In genomic region chr6:135382182-135382628, GRCh38 we compare ENCODE assay signal across 14 cellular contexts.
A peak's percentile ranks its signal among the peaks of the same experiment; 100 is the strongest.
DNase-seq lines count a peak whose midpoint lies in the region; ATAC-seq, FAIRE-seq and TF ChIP-seq lines count a peak whose summit lies in the region.
"Had no signal": no experiment of that assay in that cellular context is flagged by ENCODE, and none has a peak within 500 bp of the region (broad histone marks: within the 10 kb centered on the region; RNA-seq: fewer than 3 reads in every experiment).

No MANE protein-coding gene starts in this region.

- H3K27ac Mint-ChIP-seq in activated T-helper 17 cell treated with anti-CD3 and anti-CD28 coated beads, Interleukin-2, amount 50 U/mL, for 72 hours: no peak overlapping the region
- H3K27ac Mint-ChIP-seq: activated CD4-positive, alpha-beta memory T cell treated with anti-CD3 and anti-CD28 coated beads, Interleukin-2, amount 10 ng/mL, durations not matched to agents 7 days and 5 days; endodermal cell had no signal

- no peak overlapping the region for H3K4me3 Mint-ChIP-seq in activated T-helper 17 cell treated with anti-CD3 and anti-CD28 coated beads, Interleukin-2, amount 50 U/mL, for 72 hours
- H3K4me3 Mint-ChIP-seq: activated CD4-positive, alpha-beta memory T cell treated with anti-CD3 and anti-CD28 coated beads, Interleukin-2, amount 10 ng/mL, durations not matched to agents 7 days and 5 days; endodermal cell had no signal

- no peaks in the 10 kb centered on the region for H3K27me3 ChIP-seq in HepG2 (ENCODE audit: control insufficient read depth in 1 of 2, insufficient read depth in 2 of 2, low read length in 2 of 2)
- H3K27me3 ChIP-seq in BE2C: no peaks in the 10 kb centered on the region
- H3K27me3 ChIP-seq: ascending aorta, sigmoid colon had no signal

- no peak overlapping the region for H3K4me2 ChIP-seq in HepG2 (ENCODE audit: low read depth, low read length)

- H3K9ac ChIP-seq in HepG2 (ENCODE audit: insufficient read depth, low read depth, low read length): no peak overlapping the region

- DNase-seq in RPMI8226 (no peak), HepG2 (ENCODE audit: low spot score) (no peak), BE2C (no peak)
- DNase-seq: activated CD4-positive, alpha-beta memory T cell treated with anti-CD3 and anti-CD28 coated beads, Interleukin-2, amount 10 ng/mL, durations not matched to agents 7 days and 5 days; endodermal cell; H7; hypothalamus; NCI-H82; sigmoid colon had no signal

- no peak overlapping the region for H3K4me3 ChIP-seq in HepG2 (replicated peaks in 1 of 3; ENCODE audit: insufficient read depth in 1 of 3, low read depth in 2 of 3, low read length in 3 of 3)
- H3K4me3 ChIP-seq in BE2C (ENCODE audit: low read depth, low read length): no peak overlapping the region
- H3K4me3 ChIP-seq: ascending aorta, sigmoid colon had no signal

- H3K4me1 Mint-ChIP-seq in activated T-helper 17 cell treated with anti-CD3 and anti-CD28 coated beads, Interleukin-2, amount 50 U/mL, for 72 hours: no peaks in the 10 kb centered on the region

- no TSS peak for BruUV-seq in HepG2 (replicated peaks; lab: Mats Ljungman, UMichigan)

- TF ChIP-seq POLR2A in HepG2 (IDR thresholded peaks at IDR 0.05; ENCODE audit: insufficient read depth in 1 of 2, low read depth in 2 of 2, low read length in 2 of 2): no peak

- H3K9me3 Mint-ChIP-seq in activated T-helper 17 cell treated with anti-CD3 and anti-CD28 coated beads, Interleukin-2, amount 50 U/mL, for 72 hours: no peaks in the 10 kb centered on the region
- H3K9me3 Mint-ChIP-seq: activated CD4-positive, alpha-beta memory T cell treated with anti-CD3 and anti-CD28 coated beads, Interleukin-2, amount 10 ng/mL, durations not matched to agents 7 days and 5 days; endodermal cell had no signal

- TF ChIP-seq RAD21 in HepG2 (CRISPR knock-in tag; IDR thresholded peaks at IDR 0.05): no peak

- H4K20me1 ChIP-seq in HepG2 (ENCODE audit: insufficient read depth, low read length): no peaks in the 10 kb centered on the region

- TF ChIP-seq CTCF in HepG2 (CRISPR knock-in tag; IDR thresholded peaks at IDR 0.05) (no peak), BE2C (IDR thresholded peaks at IDR 0.05; ENCODE audit: low read depth, low read length) (no peak)

- no peak overlapping the region for H2AFZ ChIP-seq in HepG2 (ENCODE audit: low read length)

- 48% methylated on average over 2 of the region's 2 CpGs for WGBS in HepG2 (ENCODE audit: low lambda C conversion rate)

- H3K36me3 ChIP-seq in HepG2 (replicated peaks in 1 of 2; ENCODE audit: control insufficient read depth in 1 of 2, insufficient read depth in 2 of 2, low read length in 2 of 2) (no peaks in the 10 kb centered on the region), BE2C (no peaks in the 10 kb centered on the region)
- H3K36me3 ChIP-seq: ascending aorta had no signal

- H3K27ac ChIP-seq in HepG2 (ENCODE audit: extremely low read length, insufficient read depth, low read length): no peak overlapping the region
- H3K27ac ChIP-seq: ascending aorta, sigmoid colon had no signal

- H3K9me3 ChIP-seq in HepG2 (ENCODE audit: low read length): no peaks in the 10 kb centered on the region
- H3K9me3 ChIP-seq in BE2C: no peaks in the 10 kb centered on the region
- H3K9me3 ChIP-seq: ascending aorta, sigmoid colon had no signal

- ATAC-seq in GM18870 (IDR thresholded peaks at IDR 0.05; ENCODE audit: unreplicated experiment) (peak; percentile 82), GM21390 (IDR thresholded peaks at IDR 0.05; ENCODE audit: unreplicated experiment) (peak; percentile 86), HG03039 (IDR thresholded peaks at IDR 0.05; ENCODE audit: unreplicated experiment) (peak; percentile 90), HepG2 (no peak)
- peak; percentile 78 for ATAC-seq in activated T-helper 17 cell treated with anti-CD3 and anti-CD28 coated beads, Interleukin-2, amount 50 U/mL, for 72 hours (replicated peaks)

- POLR2A ChIA-PET in HepG2 (lab: Yijun Ruan, JAX): no interaction called here

- CTCF ChIA-PET in HepG2 (lab: Yijun Ruan, JAX; ENCODE audit: low intra/inter-chr PET ratio, low total read pairs): no interaction called here

- no peaks in the 10 kb centered on the region for H3K27me3 Mint-ChIP-seq in activated T-helper 17 cell treated with anti-CD3 and anti-CD28 coated beads, Interleukin-2, amount 50 U/mL, for 72 hours
- H3K27me3 Mint-ChIP-seq: activated CD4-positive, alpha-beta memory T cell treated with anti-CD3 and anti-CD28 coated beads, Interleukin-2, amount 10 ng/mL, durations not matched to agents 7 days and 5 days had no signal

- no peaks in the 10 kb centered on the region for H3K36me3 Mint-ChIP-seq in activated T-helper 17 cell treated with anti-CD3 and anti-CD28 coated beads, Interleukin-2, amount 50 U/mL, for 72 hours (ENCODE audit: low read depth)

- TF ChIP-seq EP300 in HepG2 (IDR thresholded peaks at IDR 0.05; ENCODE audit: low read depth in 2 of 2, low read length in 2 of 2) (no peak), HepG2 (CRISPR knock-in tag; IDR thresholded peaks at IDR 0.05; ENCODE audit: borderline replicate concordance) (no peak)

- H3K4me1 ChIP-seq in HepG2 (ENCODE audit: insufficient read depth, low read length) (no peaks in the 10 kb centered on the region), BE2C (no peaks in the 10 kb centered on the region)
- H3K4me1 ChIP-seq: ascending aorta, sigmoid colon had no signal

- FAIRE-seq in HepG2 (lab: Jason Lieb, UNC): no peak

- no peaks in the 10 kb centered on the region for H3K79me2 ChIP-seq in HepG2 (ENCODE audit: insufficient read depth, low read length)

- in situ Hi-C loops in HepG2 (cut with HindIII; ENCODE audit: extremely low pct_ligation_motif_present, low pct_unique_long_range_greater_than_20kb): no loop called here

- intact Hi-C loops in HepG2 (cut with micrococcal nuclease; ENCODE audit: unreplicated experiment): no loop called here

TF ChIP-seq in HepG2, 621 proteins besides CTCF, POLR2A, EP300 and RAD21:
- TF ChIP-seq CBX5 (CRISPR knock-in tag; IDR thresholded peaks at IDR 0.05; ENCODE audit: borderline replicate concordance): no peak
- TF ChIP-seq KMT2A (CRISPR knock-in tag; IDR thresholded peaks at IDR 0.05): no peak
- no peak for TF ChIP-seq XBP1 (CRISPR knock-in tag; IDR thresholded peaks at IDR 0.05)
- TF ChIP-seq SP5 (CRISPR knock-in tag; IDR thresholded peaks at IDR 0.05; ENCODE audit: borderline replicate concordance, low read depth): no peak
- no peak for TF ChIP-seq ZNF556 (CRISPR knock-in tag; IDR thresholded peaks at IDR 0.05; ENCODE audit: borderline replicate concordance)
